In genomic region chr17:37176683-37177082, GRCh38 we compare ENCODE assay signal across 1 cellular context.
TF ChIP-seq lines count a peak whose summit lies in the region.

No MANE protein-coding gene starts in this region.

TF ChIP-seq in endothelial cell of umbilical vein, 7 proteins besides CTCF, POLR2A, EP300 and RAD21 (continued from another document):
- TF ChIP-seq POLR2AphosphoS5 (IDR thresholded peaks at IDR 0.05; ENCODE audit: insufficient read depth, low read depth, low read length) (no peak), EZH2 (IDR thresholded peaks at IDR 0.05; ENCODE audit: borderline replicate concordance, low read depth, low read length, severe bottlenecking) (no peak)
